In the genomic region with DNA sequence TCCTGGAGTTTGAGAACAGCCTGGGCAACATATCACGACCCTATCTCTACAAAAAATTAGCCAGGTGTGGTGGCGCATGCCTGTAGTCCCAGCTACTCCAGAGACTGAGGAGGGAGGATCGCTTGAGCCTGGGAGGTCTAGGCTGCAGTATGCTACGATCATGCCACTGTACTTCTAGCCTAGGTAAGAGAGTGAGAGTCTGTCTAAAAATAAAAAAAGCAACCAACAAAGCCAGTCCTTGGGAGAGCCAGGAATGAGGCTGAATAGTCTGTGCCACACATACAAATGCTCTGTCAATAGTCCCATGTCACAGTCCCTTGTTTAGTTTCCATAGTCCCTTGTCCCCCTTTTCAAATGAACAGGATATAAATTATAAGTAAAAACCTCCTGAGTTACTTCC, we compare ENCODE assay signal across 2 cellular contexts.
TF ChIP-seq lines count a peak whose summit lies in the region.

No MANE protein-coding gene starts in this region.

TF ChIP-seq in HCT116, 20 proteins besides CTCF, POLR2A, EP300 and RAD21:
- TF ChIP-seq POLR2AphosphoS5 (IDR thresholded peaks at IDR 0.05; ENCODE audit: low read depth, low read length) (no peak), TCF7L2 (IDR thresholded peaks at IDR 0.05; ENCODE audit: borderline replicate concordance, extremely low read depth, insufficient read depth, insufficient read length) (no peak), ELF1 (IDR thresholded peaks at IDR 0.05; ENCODE audit: borderline replicate concordance, low read depth) (no peak), CBX3 (IDR thresholded peaks at IDR 0.05; ENCODE audit: low read depth) (no peak), FOSL1 (IDR thresholded peaks at IDR 0.05; ENCODE audit: low read depth) (no peak), EZH2phosphoT487 (IDR thresholded peaks at IDR 0.05; ENCODE audit: borderline replicate concordance) (no peak), CEBPB (IDR thresholded peaks at IDR 0.05; ENCODE audit: low read depth) (no peak), ZNF274 (IDR thresholded peaks at IDR 0.05; ENCODE audit: low read depth, low read length) (no peak), SIN3A (IDR thresholded peaks at IDR 0.05; ENCODE audit: low read depth) (no peak), SRF (IDR thresholded peaks at IDR 0.05; ENCODE audit: low read depth) (no peak)
- TF ChIP-seq, protein P1, sequence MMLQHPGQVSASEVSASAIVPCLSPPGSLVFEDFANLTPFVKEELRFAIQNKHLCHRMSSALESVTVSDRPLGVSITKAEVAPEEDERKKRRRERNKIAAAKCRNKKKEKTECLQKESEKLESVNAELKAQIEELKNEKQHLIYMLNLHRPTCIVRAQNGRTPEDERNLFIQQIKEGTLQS (IDR thresholded peaks at IDR 0.05), result no peak
- TF ChIP-seq, protein P2, sequence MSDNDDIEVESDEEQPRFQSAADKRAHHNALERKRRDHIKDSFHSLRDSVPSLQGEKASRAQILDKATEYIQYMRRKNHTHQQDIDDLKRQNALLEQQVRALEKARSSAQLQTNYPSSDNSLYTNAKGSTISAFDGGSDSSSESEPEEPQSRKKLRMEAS (IDR thresholded peaks at IDR 0.05), result no peak
- TF ChIP-seq, protein P3, sequence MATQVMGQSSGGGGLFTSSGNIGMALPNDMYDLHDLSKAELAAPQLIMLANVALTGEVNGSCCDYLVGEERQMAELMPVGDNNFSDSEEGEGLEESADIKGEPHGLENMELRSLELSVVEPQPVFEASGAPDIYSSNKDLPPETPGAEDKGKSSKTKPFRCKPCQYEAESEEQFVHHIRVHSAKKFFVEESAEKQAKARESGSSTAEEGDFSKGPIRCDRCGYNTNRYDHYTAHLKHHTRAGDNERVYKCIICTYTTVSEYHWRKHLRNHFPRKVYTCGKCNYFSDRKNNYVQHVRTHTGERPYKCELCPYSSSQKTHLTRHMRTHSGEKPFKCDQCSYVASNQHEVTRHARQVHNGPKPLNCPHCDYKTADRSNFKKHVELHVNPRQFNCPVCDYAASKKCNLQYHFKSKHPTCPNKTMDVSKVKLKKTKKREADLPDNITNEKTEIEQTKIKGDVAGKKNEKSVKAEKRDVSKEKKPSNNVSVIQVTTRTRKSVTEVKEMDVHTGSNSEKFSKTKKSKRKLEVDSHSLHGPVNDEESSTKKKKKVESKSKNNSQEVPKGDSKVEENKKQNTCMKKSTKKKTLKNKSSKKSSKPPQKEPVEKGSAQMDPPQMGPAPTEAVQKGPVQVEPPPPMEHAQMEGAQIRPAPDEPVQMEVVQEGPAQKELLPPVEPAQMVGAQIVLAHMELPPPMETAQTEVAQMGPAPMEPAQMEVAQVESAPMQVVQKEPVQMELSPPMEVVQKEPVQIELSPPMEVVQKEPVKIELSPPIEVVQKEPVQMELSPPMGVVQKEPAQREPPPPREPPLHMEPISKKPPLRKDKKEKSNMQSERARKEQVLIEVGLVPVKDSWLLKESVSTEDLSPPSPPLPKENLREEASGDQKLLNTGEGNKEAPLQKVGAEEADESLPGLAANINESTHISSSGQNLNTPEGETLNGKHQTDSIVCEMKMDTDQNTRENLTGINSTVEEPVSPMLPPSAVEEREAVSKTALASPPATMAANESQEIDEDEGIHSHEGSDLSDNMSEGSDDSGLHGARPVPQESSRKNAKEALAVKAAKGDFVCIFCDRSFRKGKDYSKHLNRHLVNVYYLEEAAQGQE (IDR thresholded peaks at IDR 0.05; ENCODE audit: low read depth), result no peak

TF ChIP-seq in HepG2, 621 proteins besides CTCF, POLR2A, EP300 and RAD21:
- TF ChIP-seq ZNF350 (CRISPR knock-in tag; IDR thresholded peaks at IDR 0.05; ENCODE audit: borderline replicate concordance, low read depth), result no peak
